25 cellular contexts compared by ENCODE assay signal in genomic region chr1:230441183-230441582, GRCh38.
"Had no signal": no experiment of that assay in that cellular context is flagged by ENCODE, and none has a peak within 500 bp of the region (broad histone marks: within the 10 kb centered on the region; RNA-seq: fewer than 3 reads in every experiment).

No MANE protein-coding gene starts in this region.

- DNase-seq: colonic mucosa; cortex of kidney; dermis blood vessel endothelial cell; dorsolateral prefrontal cortex; effector CD4-positive, alpha-beta T cell; effector CD8-positive, alpha-beta T cell; effector memory CD4-positive, alpha-beta T cell; effector memory CD8-positive, alpha-beta T cell; erythroblast; esophagus squamous epithelium; foreskin fibroblast; foreskin keratinocyte; foreskin melanocyte; gastrocnemius medialis; head of caudate nucleus; heart left ventricle; heart right ventricle had no signal

- H3K4me2 ChIP-seq: hepatocyte had no signal

- H3K9me3 ChIP-seq: colonic mucosa had no signal

- H3K4me3 ChIP-seq: colonic mucosa, coronary artery, dorsolateral prefrontal cortex, esophagus muscularis mucosa, esophagus squamous epithelium, gastrocnemius medialis, gastroesophageal sphincter, heart left ventricle, heart right ventricle, hepatocyte had no signal

- H3K27me3 ChIP-seq: colonic mucosa, dorsolateral prefrontal cortex, hepatocyte had no signal

- ATAC-seq: effector memory CD8-positive, alpha-beta T cell; esophagus mucosa; foreskin keratinocyte; gastrocnemius medialis; gastroesophageal sphincter; heart left ventricle; heart right ventricle had no signal

- H3K4me1 ChIP-seq: colonic mucosa, esophagus muscularis mucosa, esophagus squamous epithelium, foreskin keratinocyte, gastrocnemius medialis, gastroesophageal sphincter, heart left ventricle, heart right ventricle had no signal

- H3K36me3 ChIP-seq: colonic mucosa, esophagus muscularis mucosa, esophagus squamous epithelium, gastrocnemius medialis, gastroesophageal sphincter, heart left ventricle, heart right ventricle had no signal

- FAIRE-seq: endometrium, endothelial cell of umbilical vein had no signal

- H3K27ac ChIP-seq: colonic mucosa, coronary artery, dorsolateral prefrontal cortex, epithelial cell of prostate, esophagus muscularis mucosa, esophagus squamous epithelium, foreskin keratinocyte, gastrocnemius medialis, gastroesophageal sphincter, heart left ventricle, heart right ventricle, hepatocyte had no signal
